ENCODE assay signal across 8 cellular contexts in the genomic region with DNA sequence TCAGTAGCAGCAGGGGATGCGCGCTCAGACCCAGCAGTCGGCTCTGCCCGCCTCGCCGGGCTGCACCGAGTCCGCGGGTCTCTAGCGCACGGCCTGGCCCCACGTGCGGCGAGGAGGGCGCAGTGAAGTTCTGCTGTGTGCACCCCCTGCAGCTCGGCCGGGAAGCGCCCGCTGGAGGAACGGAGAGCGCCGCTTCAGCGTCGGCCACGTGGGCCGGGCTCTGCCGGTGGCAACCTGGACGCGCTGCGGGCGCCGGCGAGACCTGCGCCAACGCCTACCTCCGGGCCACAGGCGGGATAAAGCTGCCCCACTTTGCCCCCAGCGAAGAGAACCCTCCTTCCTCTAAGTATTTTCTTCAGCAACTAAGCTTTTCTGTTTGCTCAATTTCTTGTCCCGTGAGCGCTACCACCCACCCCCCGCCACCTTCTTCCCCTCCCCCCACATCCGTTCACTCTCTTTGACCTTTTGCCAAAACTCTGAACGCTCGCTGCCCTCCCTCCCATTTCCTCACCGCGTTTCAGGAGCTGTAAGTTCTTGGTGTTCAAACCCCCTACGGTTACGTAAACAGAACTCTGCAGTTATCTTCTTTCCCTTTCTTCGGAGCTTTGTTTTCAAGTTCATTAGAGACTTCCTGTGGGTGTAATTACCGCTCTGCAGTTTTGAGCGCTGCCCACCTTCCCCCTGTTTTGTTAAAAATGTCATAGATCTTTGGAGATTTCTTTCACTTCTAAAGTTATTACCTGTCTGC. TPM values are rescaled to one million over a fixed set of nuclear protein-coding genes. Genes with fewer than 3 reads are reported as not detected.
DNase-seq lines count a peak whose midpoint lies in the region; ATAC-seq lines count a peak whose summit lies in the region.

No MANE protein-coding gene starts in this region.

- no peaks in the 10 kb centered on the region for H3K36me3 ChIP-seq in effector memory CD4-positive, alpha-beta T cell (ENCODE audit: control insufficient read depth, insufficient read depth, low read length)
- no peaks in the 10 kb centered on the region for H3K36me3 ChIP-seq in mucosa of stomach (ENCODE audit: control insufficient read depth, insufficient read depth, low read length)

- H3K9ac ChIP-seq in mucosa of stomach (ENCODE audit: low read length): peak overlapping the region; percentile 59

- POLR2A ChIA-PET in activated CD4-positive, alpha-beta memory T cell treated with anti-CD3 and anti-CD28 coated beads for 36 hours (lab: Charles Lee): no interaction called here

- H3K36me3 Mint-ChIP-seq in activated CD4-positive, alpha-beta memory T cell treated with anti-CD3 and anti-CD28 coated beads for 36 hours: peaks cover 3% of the 10 kb centered on the region

- H3K27me3 Mint-ChIP-seq in activated CD4-positive, alpha-beta memory T cell treated with anti-CD3 and anti-CD28 coated beads for 36 hours: no peaks in the 10 kb centered on the region

- intact Hi-C loops in activated CD4-positive, alpha-beta memory T cell treated with anti-CD3 and anti-CD28 coated beads for 36 hours (cut with micrococcal nuclease): loop anchor here (5.0 kb wide), 1 partner anchor 74 kb away; no protein-coding TSS in a partner anchor

- CTCF ChIA-PET in activated CD4-positive, alpha-beta memory T cell treated with anti-CD3 and anti-CD28 coated beads for 36 hours (lab: Charles Lee): interaction anchor here (1.8 kb wide), 1 partner anchor 479 kb away, joined by 5 read pairs; no protein-coding TSS in a partner anchor

- H3K4me3 ChIP-seq in effector memory CD4-positive, alpha-beta T cell (ENCODE audit: insufficient read depth, low read depth, low read length, poor library complexity, severe bottlenecking): peak overlapping the region; percentile 47
- peak overlapping the region; percentile 14 for H3K4me3 ChIP-seq in mucosa of stomach (ENCODE audit: low read length)

- peak overlapping the region; percentile 75 for H3K4me3 Mint-ChIP-seq in activated CD4-positive, alpha-beta memory T cell treated with anti-CD3 and anti-CD28 coated beads for 36 hours

- peak overlapping the region; percentile 66 for H3K27ac ChIP-seq in effector memory CD4-positive, alpha-beta T cell (ENCODE audit: insufficient read depth, low read length, poor library complexity, severe bottlenecking)

- DNase-seq in Ammon's horn (ENCODE audit: low spot score) (peak; percentile 36), MV-4-11 (lab: John Stamatoyannopoulos, UW) (peak; percentile 65), NCI-H2081 treated with DMSO at 0.1 percent for 48 hours (lab: John Stamatoyannopoulos, UW) (no peak)
- DNase-seq in activated CD4-positive, alpha-beta memory T cell treated with anti-CD3 and anti-CD28 coated beads for 36 hours: peak; percentile 79
- DNase-seq in effector memory CD4-positive, alpha-beta T cell: peak; percentile 29 to 59 (median 51)
- DNase-seq in stimulated activated CD8-positive, alpha-beta memory T cell treated with anti-CD3 and anti-CD28 coated beads, Interleukin-4, amount 100 ng/mL, for 24 hours (ENCODE audit: low read depth): peak; percentile 37

- no peaks in the 10 kb centered on the region for H3K9me3 ChIP-seq in effector memory CD4-positive, alpha-beta T cell (ENCODE audit: control insufficient read depth, low read length)
- no peaks in the 10 kb centered on the region for H3K9me3 ChIP-seq in mucosa of stomach (ENCODE audit: control insufficient read depth, low read length)

- H3K9me3 Mint-ChIP-seq in activated CD4-positive, alpha-beta memory T cell treated with anti-CD3 and anti-CD28 coated beads for 36 hours: peaks cover 3% of the 10 kb centered on the region

- H3K27me3 ChIP-seq in effector memory CD4-positive, alpha-beta T cell (replicated peaks; ENCODE audit: control insufficient read depth, insufficient read depth, low read length, poor library complexity, severe bottlenecking): no peaks in the 10 kb centered on the region
- H3K27me3 ChIP-seq in mucosa of stomach (ENCODE audit: control insufficient read depth, insufficient read depth, low read length): peaks cover 5% of the 10 kb centered on the region

- peaks cover 40% of the 10 kb centered on the region for H3K4me1 Mint-ChIP-seq in activated CD4-positive, alpha-beta memory T cell treated with anti-CD3 and anti-CD28 coated beads for 36 hours (ENCODE audit: low read depth)

- peak; percentile 67 for ATAC-seq in GM19463 (IDR thresholded peaks at IDR 0.05; ENCODE audit: unreplicated experiment)

- peak overlapping the region; percentile 83 for H3K27ac Mint-ChIP-seq in activated CD4-positive, alpha-beta memory T cell treated with anti-CD3 and anti-CD28 coated beads for 36 hours

- H3K4me1 ChIP-seq in effector memory CD4-positive, alpha-beta T cell (ENCODE audit: control insufficient read depth, insufficient read depth, low read length, poor library complexity, severe bottlenecking): peaks cover 43% of the 10 kb centered on the region
- peaks cover 11% of the 10 kb centered on the region for H3K4me1 ChIP-seq in mucosa of stomach (ENCODE audit: control insufficient read depth, insufficient read depth, low read length)

RNA-seq across cellular contexts. Expression of gene EDAR, which starts 42.6 kb away (rescaled TPM):
- total RNA-seq in activated CD4-positive, alpha-beta memory T cell treated with anti-CD3 and anti-CD28 coated beads for 36 hours: under 1 TPM; 0.31 to 0.36 TPM
